8 cellular contexts compared by ENCODE assay signal in genomic region chr20:41139227-41140093, GRCh38. TPM values are rescaled to one million over a fixed set of nuclear protein-coding genes. Genes with fewer than 3 reads are reported as not detected.
DNase-seq lines count a peak whose midpoint lies in the region; ATAC-seq and TF ChIP-seq lines count a peak whose summit lies in the region.

No MANE protein-coding gene starts in this region.

- H3K36me3 Mint-ChIP-seq in naive thymus-derived CD8-positive, alpha-beta T cell = peaks cover 0 to 9% (median 0%) of the 10 kb centered on the region in 3 donors

- no peak for ATAC-seq in naive thymus-derived CD8-positive, alpha-beta T cell
- ATAC-seq in GM21528 (IDR thresholded peaks at IDR 0.05; ENCODE audit: low FRiP score, unreplicated experiment) = no peak

- H3K36me3 ChIP-seq in NT2/D1 (ENCODE audit: insufficient read depth, insufficient read length, low read length) = peaks cover 51% of the 10 kb centered on the region

- no peaks in the 10 kb centered on the region for H3K9me3 ChIP-seq in NT2/D1 (ENCODE audit: insufficient read depth, low read length)

- in situ Hi-C loops in GM13977 (cut with MboI; ENCODE audit: low pct_unique_long_range_greater_than_20kb, low sequenced_read_pairs, unreplicated experiment) = no loop called here

- no peaks in the 10 kb centered on the region for H3K27me3 Mint-ChIP-seq in naive thymus-derived CD8-positive, alpha-beta T cell

- peak overlapping the region; percentile 89 to 99 (median 94) for H3K27ac Mint-ChIP-seq in naive thymus-derived CD8-positive, alpha-beta T cell

- no peaks in the 10 kb centered on the region for H3K9me3 Mint-ChIP-seq in naive thymus-derived CD8-positive, alpha-beta T cell

- peaks cover 4% of the 10 kb centered on the region for H3K27me3 ChIP-seq in NT2/D1 (ENCODE audit: insufficient read depth, insufficient read length)

- H3K4me1 ChIP-seq in NT2/D1 (ENCODE audit: insufficient read depth, insufficient read length) = peaks cover 19% of the 10 kb centered on the region

- peak overlapping the region; percentile 96 for H3K9ac ChIP-seq in NT2/D1 (ENCODE audit: insufficient read length, low read depth)

- peak overlapping the region; percentile 84 to 99 (median 94) for H3K4me3 Mint-ChIP-seq in naive thymus-derived CD8-positive, alpha-beta T cell

- POLR2A ChIA-PET in naive thymus-derived CD8-positive, alpha-beta T cell (lab: Charles Lee) = interaction anchor here (0.8 to 16.1 kb wide), 8 partner anchors 7 to 479 kb away, joined by 3 to 734 read pairs (median 11); partner anchors contain the start of gene CHD6

- DNase-seq in AG09309 (ENCODE audit: low read depth) (no peak), NT2/D1 (ENCODE audit: low read depth, low spot score) (no peak), choroid plexus epithelial cell (ENCODE audit: low read depth) (no peak), NK-92 (lab: John Stamatoyannopoulos, UW; ENCODE audit: unreplicated experiment) (no peak), GM13977 (ENCODE audit: low spot score) (no peak), DMS 273 treated with DMSO at 0.1 percent for 48 hours (lab: John Stamatoyannopoulos, UW) (no peak)
- DNase-seq in naive thymus-derived CD8-positive, alpha-beta T cell = peak in 1 of 10 donors; percentile 35

- H3K4me3 ChIP-seq in AG09309 (ENCODE audit: control insufficient read depth, low read depth, low read length) = peak overlapping the region; percentile 50
- peak overlapping the region; percentile 82 for H3K4me3 ChIP-seq in NT2/D1 (ENCODE audit: insufficient read length, low read depth)
- H3K4me3 ChIP-seq in choroid plexus epithelial cell (ENCODE audit: low read depth, low read length) = peak overlapping the region; percentile 84

- H3K4me1 Mint-ChIP-seq in naive thymus-derived CD8-positive, alpha-beta T cell = peaks cover 57 to 84% (median 78%) of the 10 kb centered on the region in 4 donors

- TF ChIP-seq CTCF in AG09309 (IDR thresholded peaks at IDR 0.05; ENCODE audit: control insufficient read depth, insufficient read depth, low read depth, low read length, missing control alignments) (no peak), choroid plexus epithelial cell (conservative IDR thresholded peaks at IDR 0.05; ENCODE audit: low read depth, low read length) (no peak), GM13977 (IDR thresholded peaks at IDR 0.05; ENCODE audit: extremely low read depth, insufficient read depth, missing control alignments) (no peak)

RNA-seq across cellular contexts. Expression of gene PLCG1, which starts 2.1 kb away (rescaled TPM):
- 100 to 1,000 TPM; 384 to 393 TPM for total RNA-seq in naive thymus-derived CD8-positive, alpha-beta T cell
- 10 to 100 TPM; 37.4 to 92.5 (median 53.2) TPM for polyA plus RNA-seq in naive thymus-derived CD8-positive, alpha-beta T cell
